ENCODE assay signal across 10 cellular contexts in genomic region chr20:63639093-63639860, GRCh38. TPM values are rescaled to one million over a fixed set of nuclear protein-coding genes. Genes with fewer than 3 reads are reported as not detected.
DNase-seq lines count a peak whose midpoint lies in the region; ATAC-seq, FAIRE-seq and TF ChIP-seq lines count a peak whose summit lies in the region.
"Had no signal": no experiment of that assay in that cellular context is flagged by ENCODE, and none has a peak within 500 bp of the region (broad histone marks: within the 10 kb centered on the region; RNA-seq: fewer than 3 reads in every experiment).

No MANE protein-coding gene starts in this region.

- DNase-seq in MV-4-11 (lab: John Stamatoyannopoulos, UW) (peak; percentile 16), kidney (peak; percentile 90), occipital lobe (lab: John Stamatoyannopoulos, UW) (no peak), Ammon's horn (ENCODE audit: low spot score) (no peak), GM13977 (ENCODE audit: low spot score) (no peak)
- DNase-seq in activated T-cell treated with anti-CD3 and anti-CD28 coated beads, Interleukin-2, amount 50 U/mL, for 1 hour, result peak; percentile 82
- peak; percentile 62 for DNase-seq in stimulated activated naive CD4-positive, alpha-beta T cell treated with Interleukin-2 at 50 U/mL for 16 hours (lab: John Stamatoyannopoulos, UW)
- DNase-seq: right lobe of liver had no signal

- TF ChIP-seq CTCF in kidney (IDR thresholded peaks at IDR 0.05; ENCODE audit: borderline replicate concordance, extremely low read depth, insufficient read depth) (no peak), GM13977 (IDR thresholded peaks at IDR 0.05; ENCODE audit: extremely low read depth, insufficient read depth, missing control alignments) (no peak)

- intact Hi-C loops in kidney (cut with DNase I), result no loop called here

- no peaks in the 10 kb centered on the region for H3K36me3 ChIP-seq in kidney (ENCODE audit: control insufficient read depth in 1 of 2, insufficient read depth in 2 of 2, low read length in 2 of 2)
- H3K36me3 ChIP-seq: right lobe of liver had no signal

- H3K9ac ChIP-seq in kidney (ENCODE audit: low read length in 2 of 2), result no peak overlapping the region

- no peak for ATAC-seq in HG02678 (IDR thresholded peaks at IDR 0.05; ENCODE audit: unreplicated experiment)

- no peak for FAIRE-seq in kidney (lab: Jason Lieb, UNC)

- in situ Hi-C loops in GM13977 (cut with MboI; ENCODE audit: low pct_unique_long_range_greater_than_20kb, low sequenced_read_pairs, unreplicated experiment), result no loop called here

- H3K4me1 ChIP-seq in kidney (ENCODE audit: control insufficient read depth in 1 of 2, insufficient read depth in 1 of 2, low read depth in 1 of 2, low read length in 2 of 2), result peaks cover 0 to 5% of the 10 kb centered on the region in 2 donors

- no peaks in the 10 kb centered on the region for H3K9me3 ChIP-seq in kidney (ENCODE audit: control insufficient read depth in 1 of 2, low read length in 2 of 2)
- H3K9me3 ChIP-seq: right lobe of liver had no signal

- H3K4me3 ChIP-seq in kidney (ENCODE audit: low read length in 2 of 2), result no peak overlapping the region
- H3K4me3 ChIP-seq: right lobe of liver had no signal

- H3K27ac ChIP-seq in kidney (ENCODE audit: low read depth in 2 of 2, low read length in 2 of 2), result peak overlapping the region in 1 of 2 donors; percentile 47

RNA-seq across cellular contexts. Expression of gene GMEB2, which starts 12.4 kb away (rescaled TPM):
- total RNA-seq in kidney, result 13.4 TPM
- polyA plus RNA-seq in kidney (ENCODE audit: insufficient read depth, low read depth, low replicate concordance), result 6.1 TPM
- 6.9 TPM for total RNA-seq in occipital lobe

RNA-seq across cellular contexts. Expression of gene STMN3, which starts 13.9 kb away (rescaled TPM):
- 84.9 TPM for total RNA-seq in kidney
- polyA plus RNA-seq in kidney (ENCODE audit: insufficient read depth, low read depth, low replicate concordance), result 20.6 TPM
- total RNA-seq in occipital lobe, result 101 TPM

RNA-seq across cellular contexts. Expression of gene RTEL1, which starts 18.8 kb away (rescaled TPM):
- 37.7 TPM for total RNA-seq in kidney
- 5.3 TPM for polyA plus RNA-seq in kidney (ENCODE audit: insufficient read depth, low read depth, low replicate concordance)
- total RNA-seq in occipital lobe, result 10.0 TPM

RNA-seq across cellular contexts. Expression of gene TNFRSF6B, which starts 57.2 kb away (rescaled TPM):
- total RNA-seq in kidney (64.5 TPM), occipital lobe (not detected)
- 2.4 TPM for polyA plus RNA-seq in kidney (ENCODE audit: insufficient read depth, low read depth, low replicate concordance)
- total RNA-seq: T-helper 1 cell treated with Interleukin-12 subunit alpha and Interleukin-12 subunit beta and Interleukin-4 antibody, amounts not matched to agents 30 ng/mL and 1 ng/mL, for 36 hours had no signal

Comparison
In these comparisons a context has a peak if more than half of its experiments do, and no peak if none do; other contexts are left out.
1. DNase-seq: peak in MV-4-11 (single experiment), activated T-cell treated with anti-CD3 and anti-CD28 coated beads, Interleukin-2, amount 50 U/mL, for 1 hour (single experiment), kidney (single experiment) and stimulated activated naive CD4-positive, alpha-beta T cell treated with Interleukin-2 at 50 U/mL for 16 hours (single experiment); none in occipital lobe (single experiment), Ammon's horn (single experiment) and GM13977 (single experiment).